In genomic region chr17:76264755-76265623, GRCh38 we compare ENCODE assay signal across 8 cellular contexts. TPM values are rescaled to one million over a fixed set of nuclear protein-coding genes. Genes with fewer than 3 reads are reported as not detected.
DNase-seq lines count a peak whose midpoint lies in the region; ATAC-seq and TF ChIP-seq lines count a peak whose summit lies in the region.

UBALD2 (plus strand) TSS chr17:76265348; CDS start chr17:76265506, 158 bp downstream.

- no peaks in the 10 kb centered on the region for H3K9me3 ChIP-seq in SK-N-SH

- CTCF ChIA-PET in SK-N-SH (lab: Yijun Ruan, JAX), result interaction anchor here (1.1 to 8.1 kb wide), 10 partner anchors 10 to 409 kb away, joined by 3 to 86 read pairs (median 6); partner anchors contain the start of gene WBP2

- H3K9ac ChIP-seq in SK-N-SH, result peak within 1 kb of the TSS; percentile 85

- H2AFZ ChIP-seq in SK-N-SH (ENCODE audit: low read depth), result peak within 1 kb of the TSS; percentile 96

- peak within 1 kb of the TSS; percentile 75 to 87 for H3K4me3 ChIP-seq in SK-N-SH (ENCODE audit: low read depth in 2 of 2, low read length in 1 of 2)

- peak; percentile 100 for DNase-seq in GM04504 (ENCODE audit: low read depth)
- peak; percentile 97 for DNase-seq in NCI-H1048 (lab: John Stamatoyannopoulos, UW)
- DNase-seq in SK-N-SH, result peak; percentile 100
- peak; percentile 99 for DNase-seq in activated naive CD4-positive, alpha-beta T cell treated with anti-CD3 and anti-CD28 coated beads, Interleukin-2, amount 50 U/mL, for 16 hours
- DNase-seq in germinal center (ENCODE audit: low spot score), result peak; percentile 99
- peak; percentile 99 for DNase-seq in non-pigmented ciliary epithelial cell (ENCODE audit: low read depth)
- DNase-seq in superior temporal gyrus (ENCODE audit: extremely low spot score), result peak; percentile 99

- H4K20me1 ChIP-seq in SK-N-SH (ENCODE audit: insufficient read depth), result peaks cover 9% of the 10 kb centered on the region; the same call in 1 of the 2 replicates

- WGBS in SK-N-SH (ENCODE audit: low lambda C conversion rate), result under 1% methylated on average over 13 of the region's 94 CpGs

- no peak for TF ChIP-seq CTCF in SK-N-SH (IDR thresholded peaks at IDR 0.05)

- no peak for TF ChIP-seq RAD21 in SK-N-SH (IDR thresholded peaks at IDR 0.05; ENCODE audit: low read length)

- peak; percentile 71 for ATAC-seq in HG02571 (IDR thresholded peaks at IDR 0.05; ENCODE audit: unreplicated experiment)

- peaks cover 8 to 12% of the 10 kb centered on the region in 2 experiments for H3K36me3 ChIP-seq in SK-N-SH (replicated peaks in 1 of 2; ENCODE audit: control insufficient read depth in 1 of 2, insufficient read depth in 2 of 2, low read length in 1 of 2)

- no peaks in the 10 kb centered on the region for H3K9me2 ChIP-seq in SK-N-SH

- H3K4me1 ChIP-seq in SK-N-SH (ENCODE audit: control insufficient read depth in 1 of 2, insufficient read depth in 2 of 2, low read depth in 1 of 2, low read length in 1 of 2), result peaks cover 19 to 22% of the 10 kb centered on the region in 2 experiments; a peak in 3 of 4 replicates

- H3F3A ChIP-seq in SK-N-SH (replicated peaks; ENCODE audit: insufficient read depth), result peaks cover 23% of the 10 kb centered on the region

- TF ChIP-seq EP300 in SK-N-SH (IDR thresholded peaks at IDR 0.05; ENCODE audit: borderline replicate concordance in 1 of 2, low read depth in 1 of 2, low read length in 1 of 2), result peak; percentile 35 to 64; a peak in 1 of 4 replicates

- POLR2A ChIA-PET in SK-N-SH (lab: Yijun Ruan, JAX), result interaction anchor here (0.6 to 0.7 kb wide), 2 partner anchors 15 to 170 kb away, joined by 3 read pairs; no protein-coding TSS in a partner anchor

- peak within 1 kb of the TSS; percentile 90 for H3K4me2 ChIP-seq in SK-N-SH

- H3K79me2 ChIP-seq in SK-N-SH (ENCODE audit: insufficient read depth), result peaks cover 45% of the 10 kb centered on the region

- peak within 1 kb of the TSS; percentile 77 to 95 for H3K27ac ChIP-seq in SK-N-SH (ENCODE audit: low read depth in 2 of 2, low read length in 1 of 2)

- no peaks in the 10 kb centered on the region for H3K27me3 ChIP-seq in SK-N-SH (ENCODE audit: insufficient read depth)

TF ChIP-seq in SK-N-SH, 30 proteins besides CTCF, POLR2A, EP300 and RAD21:
- TF ChIP-seq FOXJ3 (CRISPR knock-in tag; IDR thresholded peaks at IDR 0.05) (0 out of 2 replicates have a peak, but pooled peaks have one; percentile 34), NRF1 (IDR thresholded peaks at IDR 0.05; ENCODE audit: low read depth, low read length) (peak; percentile 25; the same call in 1 of the 2 replicates), FOSL2 (IDR thresholded peaks at IDR 0.05; ENCODE audit: borderline replicate concordance, low read depth) (peak; percentile 81), SMC3 (IDR thresholded peaks at IDR 0.05; ENCODE audit: low read depth, low read length) (no peak), NFIC (IDR thresholded peaks at IDR 0.05; ENCODE audit: borderline replicate concordance) (peak; percentile 29; the same call in 1 of the 2 replicates), GATA2 (CRISPR knock-in tag; IDR thresholded peaks at IDR 0.05) (no peak), CHD2 (IDR thresholded peaks at IDR 0.05; ENCODE audit: low read length, partially characterized antibody) (peak; percentile 92), RFX5 (IDR thresholded peaks at IDR 0.05; ENCODE audit: low read length) (peak; percentile 79), RCOR1 (IDR thresholded peaks at IDR 0.05; ENCODE audit: low read length) (peak; percentile 26; the same call in 1 of the 2 replicates), JUND (IDR thresholded peaks at IDR 0.05) (peak; percentile 83), EZH2phosphoT487 (IDR thresholded peaks at IDR 0.05; ENCODE audit: borderline replicate concordance, low read depth) (no peak), TEAD4 (IDR thresholded peaks at IDR 0.05; ENCODE audit: borderline replicate concordance, insufficient read depth) (no peak), POLR2AphosphoS5 (IDR thresholded peaks at IDR 0.05; ENCODE audit: low read depth, low read length) (peak; percentile 79; the same call in 1 of the 2 replicates), YY1 (IDR thresholded peaks at IDR 0.05; ENCODE audit: low read depth) (no peak), FOXM1 (IDR thresholded peaks at IDR 0.05; ENCODE audit: low read depth) (peak; percentile 99), IRF3 (IDR thresholded peaks at IDR 0.05; ENCODE audit: low read depth, low read length) (peak; percentile 95), ELF1 (IDR thresholded peaks at IDR 0.05) (no peak; the same call in 1 of the 2 replicates), ZBTB33 (IDR thresholded peaks at IDR 0.05; ENCODE audit: borderline replicate concordance, low read depth) (peak; percentile 38; the same call in 1 of the 2 replicates), MXI1 (IDR thresholded peaks at IDR 0.05; ENCODE audit: low read depth, low read length) (peak; percentile 92), PBX3 (IDR thresholded peaks at IDR 0.05) (peak; percentile 71; the same call in 1 of the 2 replicates), TAF1 (IDR thresholded peaks at IDR 0.05; ENCODE audit: borderline replicate concordance, low read depth, low read length) (peak; percentile 74), TCF12 (IDR thresholded peaks at IDR 0.05) (peak; percentile 90), SIN3A (IDR thresholded peaks at IDR 0.05; ENCODE audit: borderline replicate concordance, low read depth, low read length) (peak; percentile 58; the same call in 1 of the 2 replicates), MAX (IDR thresholded peaks at IDR 0.05; ENCODE audit: low read depth) (peak; percentile 92)

RNA-seq across cellular contexts. Expression of gene UBALD2, which starts in this region (rescaled TPM):
- polyA plus RNA-seq in SK-N-SH (2012; rRNA removed), result 16.7 and 27.0 TPM in 2 replicates
- polyA plus RNA-seq in SK-N-SH (2012; cell fraction: cytosol; rRNA removed), result 10.3 and 14.0 TPM in 2 replicates
- polyA plus RNA-seq in SK-N-SH (2012; cell fraction: nucleus; rRNA removed), result 14.0 and 19.5 TPM in 2 replicates

Comparison
In these comparisons a context has a peak if more than half of its experiments do, and no peak if none do; other contexts are left out.
1. Peak in every context shown above with its lines: DNase-seq, ATAC-seq, H3K4me3 ChIP-seq and H3K27ac ChIP-seq.